10 cellular contexts compared by ENCODE assay signal in genomic region chr2:8539743-8540551, GRCh38.
DNase-seq lines count a peak whose midpoint lies in the region; ATAC-seq and TF ChIP-seq lines count a peak whose summit lies in the region.
"Had no signal": no experiment of that assay in that cellular context is flagged by ENCODE, and none has a peak within 500 bp of the region (broad histone marks: within the 10 kb centered on the region; RNA-seq: fewer than 3 reads in every experiment).

No MANE protein-coding gene starts in this region.

- no peak overlapping the region for H2AFZ ChIP-seq in PC-9

- no peak for TF ChIP-seq CTCF in PC-9 (conservative IDR thresholded peaks at IDR 0.05)

- no peaks in the 10 kb centered on the region for H3F3A ChIP-seq in PC-9 (ENCODE audit: insufficient read depth, low read depth)

- DNase-seq in NCI-H146 (lab: John Stamatoyannopoulos, UW) = peak; percentile 29
- no peak for DNase-seq in NCI-H146 treated with DMSO at 0.1 percent for 48 hours (lab: John Stamatoyannopoulos, UW; ENCODE audit: unreplicated experiment)
- peak; percentile 49 to 89 for DNase-seq in PC-9
- DNase-seq in foreskin melanocyte = peak; percentile 31
- DNase-seq in renal cortical epithelial cell (ENCODE audit: low read depth) = peak; percentile 63
- no peak for DNase-seq in RKO (ENCODE audit: low spot score)
- DNase-seq in NAMALWA (ENCODE audit: low spot score) = no peak
- DNase-seq: stimulated activated CD4-positive, alpha-beta T cell treated with anti-CD3 and anti-CD28 coated beads, Interleukin-4, amount 100 ng/mL, for 24 hours had no signal

- no peaks in the 10 kb centered on the region for H3K9me2 ChIP-seq in PC-9 (ENCODE audit: insufficient read depth)

- ATAC-seq in GM19463 (IDR thresholded peaks at IDR 0.05; ENCODE audit: unreplicated experiment) = no peak

- CTCF ChIA-PET in PC-9 (lab: Charles Lee) = no interaction called here

- peaks cover 90% of the 10 kb centered on the region for H3K27me3 ChIP-seq in PC-9 (ENCODE audit: insufficient read depth, low read depth)

- no peaks in the 10 kb centered on the region for H3K36me3 ChIP-seq in PC-9 (ENCODE audit: low read depth)

- intact Hi-C loops in PC-9 (cut with micrococcal nuclease; ENCODE audit: unreplicated experiment) = no loop called here

- no peak overlapping the region for H3K27ac ChIP-seq in PC-9
- H3K27ac ChIP-seq: SK-N-MC had no signal

- POLR2A ChIA-PET in PC-9 (lab: Charles Lee; ENCODE audit: unreplicated experiment) = no interaction called here

- no peaks in the 10 kb centered on the region for H4K20me1 ChIP-seq in PC-9 (ENCODE audit: insufficient read depth)

- H3K9me3 ChIP-seq in PC-9 (ENCODE audit: insufficient read depth, low read depth) = no peaks in the 10 kb centered on the region

- peaks cover 9% of the 10 kb centered on the region; the same call in 1 of the 2 replicates for H3K4me1 ChIP-seq in PC-9 (replicated peaks; ENCODE audit: insufficient read depth)

- H3K79me2 ChIP-seq in PC-9 (ENCODE audit: low read depth) = no peaks in the 10 kb centered on the region

- BruUV-seq in PC-9 (replicated peaks; lab: Mats Ljungman, UMichigan) = no TSS peak

- H3K4me2 ChIP-seq in PC-9 = no peak overlapping the region

- no peak overlapping the region for H3K4me3 ChIP-seq in PC-9
- H3K4me3 ChIP-seq: SK-N-MC had no signal

Comparison
In these comparisons a context has a peak if more than half of its experiments do, and no peak if none do; other contexts are left out.
1. DNase-seq: peak in NCI-H146 (single experiment), PC-9 (2 of 2), foreskin melanocyte (single experiment) and renal cortical epithelial cell (single experiment); none in NCI-H146 treated with DMSO at 0.1 percent for 48 hours (single experiment), RKO (single experiment) and NAMALWA (single experiment).